ENCODE assay signal across 23 cellular contexts in genomic region chr12:57191410-57191809, GRCh38. TPM values are rescaled to one million over a fixed set of nuclear protein-coding genes. Genes with fewer than 3 reads are reported as not detected.
"Had no signal": no experiment of that assay in that cellular context is flagged by ENCODE, and none has a peak within 500 bp of the region (broad histone marks: within the 10 kb centered on the region; RNA-seq: fewer than 3 reads in every experiment).

No MANE protein-coding gene starts in this region.

- H3K9me3 Mint-ChIP-seq: activated CD4-positive, alpha-beta memory T cell treated with anti-CD3 and anti-CD28 coated beads for 36 hours; activated T-cell treated with anti-CD3 and anti-CD28 coated beads, Interleukin-2, amount 50 U/mL, for 4 hours; memory B cell; naive thymus-derived CD8-positive, alpha-beta T cell; type B pancreatic cell had no signal

- H3K4me1 ChIP-seq: parathyroid adenoma had no signal

- DNase-seq: activated CD4-positive, alpha-beta memory T cell treated with anti-CD3 and anti-CD28 coated beads for 36 hours; activated effector memory CD4-positive, alpha-beta T cell treated with Interleukin-2 at 50 U/mL for 16 hours; activated T-cell treated with anti-CD3 and anti-CD28 coated beads, Interleukin-2, amount 50 U/mL, for 4 hours; amygdala; cortex of kidney; effector CD4-positive, alpha-beta T cell; left lung; naive thymus-derived CD8-positive, alpha-beta T cell; stimulated activated CD4-positive, alpha-beta T cell treated with anti-CD3 and anti-CD28 coated beads, Interleukin-2, amount 100 ng/mL, for 48 hours; stimulated activated naive CD4-positive, alpha-beta T cell had no signal

- H3K4me3 Mint-ChIP-seq: activated CD4-positive, alpha-beta memory T cell treated with anti-CD3 and anti-CD28 coated beads for 36 hours; activated naive CD8-positive, alpha-beta T cell; activated T-cell treated with anti-CD3 and anti-CD28 coated beads, Interleukin-2, amount 50 U/mL, for 4 hours; memory B cell; naive thymus-derived CD8-positive, alpha-beta T cell; type B pancreatic cell had no signal

- H3K4me1 Mint-ChIP-seq: naive thymus-derived CD8-positive, alpha-beta T cell had no signal

- H3K4me3 ChIP-seq: hepatocyte, left lung had no signal

- H3K27me3 Mint-ChIP-seq: activated CD4-positive, alpha-beta memory T cell treated with anti-CD3 and anti-CD28 coated beads for 36 hours; activated naive CD8-positive, alpha-beta T cell; naive thymus-derived CD8-positive, alpha-beta T cell; type B pancreatic cell had no signal

- H3K27ac Mint-ChIP-seq: activated CD4-positive, alpha-beta memory T cell treated with anti-CD3 and anti-CD28 coated beads for 36 hours; activated naive CD8-positive, alpha-beta T cell; memory B cell; type B pancreatic cell had no signal

- H3K36me3 ChIP-seq: neutrophil had no signal

- H3K36me3 Mint-ChIP-seq: activated CD4-positive, alpha-beta memory T cell treated with anti-CD3 and anti-CD28 coated beads for 36 hours; activated naive CD8-positive, alpha-beta T cell; memory B cell had no signal

- H3K27ac ChIP-seq: hepatocyte, left lung, neutrophil, parathyroid adenoma had no signal

- H3K9me3 ChIP-seq: left lung, neutrophil had no signal

RNA-seq across cellular contexts. Expression of gene NXPH4, which starts 25.2 kb away (rescaled TPM):
- total RNA-seq: endothelial cell of umbilical vein, skeletal muscle tissue had no signal
- polyA plus RNA-seq: naive thymus-derived CD8-positive, alpha-beta T cell had no signal

RNA-seq across cellular contexts. Expression of gene LRP1-AS, which starts 44.0 kb away (rescaled TPM):
- total RNA-seq: activated CD4-positive, alpha-beta memory T cell treated with anti-CD3 and anti-CD28 coated beads for 36 hours; activated T-cell treated with anti-CD3 and anti-CD28 coated beads, Interleukin-2, amount 50 U/mL, for 4 hours; endothelial cell of umbilical vein; fibroblast of lung; hepatocyte; left lung; mucosa of gallbladder; naive thymus-derived CD8-positive, alpha-beta T cell; renal cortical epithelial cell; T-helper 1 cell treated with Interleukin-12 subunit alpha and Interleukin-12 subunit beta and Interleukin-4 antibody, amounts not matched to agents 30 ng/mL and 1 ng/mL, for 36 hours had no signal
- polyA plus RNA-seq: endothelial cell of umbilical vein; fibroblast of lung; keratinocyte; naive thymus-derived CD8-positive, alpha-beta T cell had no signal

RNA-seq across cellular contexts. Expression of gene STAC3, which starts 59.6 kb away (rescaled TPM):
- polyA plus RNA-seq: naive thymus-derived CD8-positive, alpha-beta T cell had no signal
